Comparison of ENCODE assay signal across 18 cellular contexts in the genomic region with DNA sequence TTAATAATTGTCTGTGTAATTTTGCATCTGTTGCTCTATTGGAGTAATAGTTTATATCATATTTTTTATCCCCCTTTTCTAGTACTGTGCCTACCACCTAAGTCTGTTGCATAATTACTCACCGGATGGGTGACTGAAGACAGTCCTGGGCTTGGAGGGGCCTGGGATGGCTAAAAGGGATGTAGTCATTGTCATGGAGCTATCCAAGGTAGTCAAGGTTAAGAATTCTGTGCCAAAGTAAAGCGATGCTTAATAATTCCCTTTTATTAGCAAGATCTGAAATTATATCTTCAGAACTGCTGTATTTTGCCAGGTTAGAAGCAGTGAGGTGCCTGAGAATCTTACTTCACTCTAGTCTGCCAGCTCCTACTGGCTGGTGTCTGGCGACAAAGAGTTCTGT.
DNase-seq lines count a peak whose midpoint lies in the region; ATAC-seq and TF ChIP-seq lines count a peak whose summit lies in the region.
"Had no signal": no experiment of that assay in that cellular context is flagged by ENCODE, and none has a peak within 500 bp of the region (broad histone marks: within the 10 kb centered on the region; RNA-seq: fewer than 3 reads in every experiment).

No MANE protein-coding gene starts in this region.

- peaks cover 6 to 100% of the 10 kb centered on the region in 2 experiments for H3K36me3 ChIP-seq in HEK293 (ENCODE audit: control insufficient read depth in 2 of 2, insufficient read depth in 1 of 2, low read length in 2 of 2)
- peaks cover 0 to 91% (median 7%) of the 10 kb centered on the region in 3 donors for H3K36me3 ChIP-seq in tibial nerve

- H3K4me1 Mint-ChIP-seq in natural killer cell = no peaks in the 10 kb centered on the region
- H3K4me1 Mint-ChIP-seq in natural killer cell treated with Interleukin-12 subunit alpha and Interleukin-12 subunit beta and Interleukin-15 and Interleukin-18, amount 100 ng/mL, for 72 hours (ENCODE audit: low read depth in 2 of 2) = peaks cover 0 to 6% of the 10 kb centered on the region in 2 donors
- H3K4me1 Mint-ChIP-seq in activated T-helper 17 cell treated with anti-CD3 and anti-CD28 coated beads, Interleukin-2, amount 50 U/mL, for 72 hours = peaks cover 5% of the 10 kb centered on the region

- no peaks in the 10 kb centered on the region for H3K27me3 Mint-ChIP-seq in natural killer cell (ENCODE audit: low read depth in 2 of 2)
- H3K27me3 Mint-ChIP-seq in natural killer cell treated with Interleukin-12 subunit alpha and Interleukin-12 subunit beta and Interleukin-15 and Interleukin-18, amount 100 ng/mL, for 72 hours = no peaks in the 10 kb centered on the region
- H3K27me3 Mint-ChIP-seq in activated T-helper 17 cell treated with anti-CD3 and anti-CD28 coated beads, Interleukin-2, amount 50 U/mL, for 72 hours = no peaks in the 10 kb centered on the region

- TF ChIP-seq CTCF in natural killer cell (IDR thresholded peaks at IDR 0.05) (no peak), HEK293 (tag by site-specific recombination; IDR thresholded peaks at IDR 0.05) (no peak), tibial nerve (IDR thresholded peaks at IDR 0.05) (no peak)

- no peak for TF ChIP-seq EP300 in tibial nerve (IDR thresholded peaks at IDR 0.05)

- H3K27ac ChIP-seq in HEK293 (ENCODE audit: extremely low read depth, low read depth, low read length) (no peak overlapping the region), tibial nerve (no peak overlapping the region)

- no peaks in the 10 kb centered on the region for H3K9me3 Mint-ChIP-seq in natural killer cell
- no peaks in the 10 kb centered on the region for H3K9me3 Mint-ChIP-seq in natural killer cell treated with Interleukin-12 subunit alpha and Interleukin-12 subunit beta and Interleukin-15 and Interleukin-18, amount 100 ng/mL, for 72 hours
- H3K9me3 Mint-ChIP-seq in activated T-helper 17 cell treated with anti-CD3 and anti-CD28 coated beads, Interleukin-2, amount 50 U/mL, for 72 hours = no peaks in the 10 kb centered on the region

- H3K27ac Mint-ChIP-seq in natural killer cell = peak overlapping the region; percentile 0 to 26
- no peak overlapping the region for H3K27ac Mint-ChIP-seq in natural killer cell treated with Interleukin-12 subunit alpha and Interleukin-12 subunit beta and Interleukin-15 and Interleukin-18, amount 100 ng/mL, for 72 hours
- peak overlapping the region; percentile 66 for H3K27ac Mint-ChIP-seq in activated T-helper 17 cell treated with anti-CD3 and anti-CD28 coated beads, Interleukin-2, amount 50 U/mL, for 72 hours

- no peaks in the 10 kb centered on the region for H3K9me3 ChIP-seq in HEK293 (ENCODE audit: control insufficient read depth, insufficient read depth, low read depth, low read length)
- H3K9me3 ChIP-seq in tibial nerve = no peaks in the 10 kb centered on the region

- no peak overlapping the region for H3K4me3 ChIP-seq in HEK293 (ENCODE audit: low read depth, low read length)
- no peak overlapping the region for H3K4me3 ChIP-seq in tibial nerve
- H3K4me3 ChIP-seq: K562 had no signal

- no peak for ATAC-seq in natural killer cell
- no peak for ATAC-seq in natural killer cell treated with Interleukin-12 subunit alpha and Interleukin-12 subunit beta and Interleukin-15 and Interleukin-18, amount 100 ng/mL, for 72 hours
- ATAC-seq in activated T-helper 17 cell treated with anti-CD3 and anti-CD28 coated beads, Interleukin-2, amount 50 U/mL, for 72 hours (replicated peaks) = no peak

- POLR2A ChIA-PET in HEK293 (lab: Yijun Ruan, JAX) = no interaction called here

- peaks cover 47% of the 10 kb centered on the region for H3K36me3 Mint-ChIP-seq in natural killer cell
- H3K36me3 Mint-ChIP-seq in natural killer cell treated with Interleukin-12 subunit alpha and Interleukin-12 subunit beta and Interleukin-15 and Interleukin-18, amount 100 ng/mL, for 72 hours = peaks cover 24% of the 10 kb centered on the region
- peaks cover 92% of the 10 kb centered on the region for H3K36me3 Mint-ChIP-seq in activated T-helper 17 cell treated with anti-CD3 and anti-CD28 coated beads, Interleukin-2, amount 50 U/mL, for 72 hours (ENCODE audit: low read depth)

- CTCF ChIA-PET in HEK293 (lab: Yijun Ruan, JAX) = interaction anchor here (0.9 to 3.9 kb wide), 5 partner anchors 9 to 163 kb away, joined by 3 to 29 read pairs (median 4); no protein-coding TSS in a partner anchor

- H3K27me3 ChIP-seq in tibial nerve = no peaks in the 10 kb centered on the region

- intact Hi-C loops in natural killer cell (cut with micrococcal nuclease) = no loop called here

- no peak for TF ChIP-seq POLR2A in tibial nerve (IDR thresholded peaks at IDR 0.05)

- WGBS in tibial nerve, 2 donors = 91 to 92% methylated on average over 3 of the region's 3 CpGs

- DNase-seq in natural killer cell (no peak), MV-4-11 (lab: John Stamatoyannopoulos, UW) (no peak), tibial nerve (ENCODE audit: low spot score in 2 of 2) (no peak), NCI-H526 treated with DMSO at 0.1 percent for 48 hours (lab: John Stamatoyannopoulos, UW) (no peak)
- DNase-seq in natural killer cell treated with Interleukin-12 subunit alpha and Interleukin-12 subunit beta and Interleukin-15 and Interleukin-18, amount 100 ng/mL, for 72 hours (ENCODE audit: low spot score) = no peak
- DNase-seq: C1 segment of cervical spinal cord; DMS153; DND-41; NCI-H1105; NCI-H1436 treated with DMSO at 0.1 percent for 48 hours; NCI-H187 treated with DMSO at 0.1 percent for 48 hours; NCI-H345; NCI-H510A treated with DMSO at 0.1 percent for 48 hours; NCI-H774; NK-92 treated with Interleukin-12 subunit alpha and Interleukin-12 subunit beta, amount 100 ng/mL, for 24 hours had no signal

- no peak overlapping the region for H3K4me3 Mint-ChIP-seq in natural killer cell
- no peak overlapping the region for H3K4me3 Mint-ChIP-seq in natural killer cell treated with Interleukin-12 subunit alpha and Interleukin-12 subunit beta and Interleukin-15 and Interleukin-18, amount 100 ng/mL, for 72 hours
- H3K4me3 Mint-ChIP-seq in activated T-helper 17 cell treated with anti-CD3 and anti-CD28 coated beads, Interleukin-2, amount 50 U/mL, for 72 hours = no peak overlapping the region

- H3K4me1 ChIP-seq in HEK293 (ENCODE audit: control insufficient read depth, insufficient read depth, low read length) (no peaks in the 10 kb centered on the region), tibial nerve (peaks cover 0 to 8% (median 0%) of the 10 kb centered on the region in 4 donors)

TF ChIP-seq in HEK293, 187 proteins besides CTCF, POLR2A, EP300 and RAD21:
- TF ChIP-seq ZSCAN23 (tag by site-specific recombination; IDR thresholded peaks at IDR 0.05) = no peak
- TF ChIP-seq, protein P1, sequence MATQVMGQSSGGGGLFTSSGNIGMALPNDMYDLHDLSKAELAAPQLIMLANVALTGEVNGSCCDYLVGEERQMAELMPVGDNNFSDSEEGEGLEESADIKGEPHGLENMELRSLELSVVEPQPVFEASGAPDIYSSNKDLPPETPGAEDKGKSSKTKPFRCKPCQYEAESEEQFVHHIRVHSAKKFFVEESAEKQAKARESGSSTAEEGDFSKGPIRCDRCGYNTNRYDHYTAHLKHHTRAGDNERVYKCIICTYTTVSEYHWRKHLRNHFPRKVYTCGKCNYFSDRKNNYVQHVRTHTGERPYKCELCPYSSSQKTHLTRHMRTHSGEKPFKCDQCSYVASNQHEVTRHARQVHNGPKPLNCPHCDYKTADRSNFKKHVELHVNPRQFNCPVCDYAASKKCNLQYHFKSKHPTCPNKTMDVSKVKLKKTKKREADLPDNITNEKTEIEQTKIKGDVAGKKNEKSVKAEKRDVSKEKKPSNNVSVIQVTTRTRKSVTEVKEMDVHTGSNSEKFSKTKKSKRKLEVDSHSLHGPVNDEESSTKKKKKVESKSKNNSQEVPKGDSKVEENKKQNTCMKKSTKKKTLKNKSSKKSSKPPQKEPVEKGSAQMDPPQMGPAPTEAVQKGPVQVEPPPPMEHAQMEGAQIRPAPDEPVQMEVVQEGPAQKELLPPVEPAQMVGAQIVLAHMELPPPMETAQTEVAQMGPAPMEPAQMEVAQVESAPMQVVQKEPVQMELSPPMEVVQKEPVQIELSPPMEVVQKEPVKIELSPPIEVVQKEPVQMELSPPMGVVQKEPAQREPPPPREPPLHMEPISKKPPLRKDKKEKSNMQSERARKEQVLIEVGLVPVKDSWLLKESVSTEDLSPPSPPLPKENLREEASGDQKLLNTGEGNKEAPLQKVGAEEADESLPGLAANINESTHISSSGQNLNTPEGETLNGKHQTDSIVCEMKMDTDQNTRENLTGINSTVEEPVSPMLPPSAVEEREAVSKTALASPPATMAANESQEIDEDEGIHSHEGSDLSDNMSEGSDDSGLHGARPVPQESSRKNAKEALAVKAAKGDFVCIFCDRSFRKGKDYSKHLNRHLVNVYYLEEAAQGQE (tag by site-specific recombination; IDR thresholded peaks at IDR 0.05) = peak; percentile 70
TF ChIP-seq in HEK293: peak in this region for 1.

Comparison
In these comparisons a context has a peak if more than half of its experiments do, and no peak if none do; other contexts are left out.
1. H3K27ac Mint-ChIP-seq: peak in natural killer cell (2 of 2) and activated T-helper 17 cell treated with anti-CD3 and anti-CD28 coated beads, Interleukin-2, amount 50 U/mL, for 72 hours (single experiment); none in natural killer cell treated with Interleukin-12 subunit alpha and Interleukin-12 subunit beta and Interleukin-15 and Interleukin-18, amount 100 ng/mL, for 72 hours (0 of 2).